8 cellular contexts compared by ENCODE assay signal in genomic region chr14:64540208-64541202, GRCh38. TPM values are rescaled to one million over a fixed set of nuclear protein-coding genes. Genes with fewer than 3 reads are reported as not detected.
A peak's percentile ranks its signal among the peaks of the same experiment; 100 is the strongest.
DNase-seq lines count a peak whose midpoint lies in the region; ATAC-seq and TF ChIP-seq lines count a peak whose summit lies in the region.

Gene HSPA2 (plus strand): TSS chr14:64540741. CDS start chr14:64540850, 109 bp downstream.

- no peaks in the 10 kb centered on the region for H3K36me3 ChIP-seq in GM23338 (ENCODE audit: insufficient read depth)
- H3K36me3 ChIP-seq in ovary = no peaks in the 10 kb centered on the region
- no peaks in the 10 kb centered on the region for H3K36me3 ChIP-seq in thyroid gland

- peak; percentile 100 for DNase-seq in EL
- DNase-seq in GM23338 (ENCODE audit: low spot score) = peak; percentile 100
- DNase-seq in LNCaP clone FGC (ENCODE audit: low read depth) = peak; percentile 76
- peak; percentile 97 for DNase-seq in activated naive CD8-positive, alpha-beta T cell treated with anti-CD3 and anti-CD28 coated beads, Interleukin-2, amount 10 ng/mL, durations not matched to agents 7 days and 5 days
- DNase-seq in Right ventricle myocardium inferior (ENCODE audit: missing footprints) = peak; percentile 99
- DNase-seq in ovary = peak; percentile 98 to 100 (median 99)
- peak; percentile 99 to 100 for DNase-seq in thyroid gland

- intact Hi-C loops in Right ventricle myocardium inferior (cut with DNase I) (loop anchor here (1.0 to 2.0 kb wide), 2 partner anchors 28 to 96 kb away; no protein-coding TSS in a partner anchor), ovary (cut with DNase I) (loop anchor here in 3 of 4 donors (2.0 to 10.0 kb wide), 3 partner anchors 94 to 98 kb away; no protein-coding TSS in a partner anchor), thyroid gland (cut with DNase I) (no loop called here)

- H3K4me3 ChIP-seq in GM23338 (peak within 1 kb of the TSS; percentile 59), LNCaP clone FGC (ENCODE audit: low read depth, low read length) (peak within 1 kb of the TSS; percentile 44), ovary (peak within 1 kb of the TSS; percentile 65), thyroid gland (replicated peaks in 1 of 3) (peak within 1 kb of the TSS; percentile 25 to 63 (median 53))

- peaks cover 47% of the 10 kb centered on the region for H3K4me1 Mint-ChIP-seq in GM23338
- H3K4me1 Mint-ChIP-seq in activated naive CD8-positive, alpha-beta T cell treated with anti-CD3 and anti-CD28 coated beads, Interleukin-2, amount 10 ng/mL, durations not matched to agents 7 days and 5 days = peaks cover 23% of the 10 kb centered on the region

- peaks cover 29% of the 10 kb centered on the region for H3K36me3 Mint-ChIP-seq in GM23338 (ENCODE audit: low read depth)
- peaks cover 2% of the 10 kb centered on the region for H3K36me3 Mint-ChIP-seq in activated naive CD8-positive, alpha-beta T cell treated with anti-CD3 and anti-CD28 coated beads, Interleukin-2, amount 10 ng/mL, durations not matched to agents 7 days and 5 days

- TF ChIP-seq POLR2A in ovary (IDR thresholded peaks at IDR 0.05) (peak; percentile 80), thyroid gland (IDR thresholded peaks at IDR 0.05) (peak; percentile 79 to 97)

- H3K27me3 ChIP-seq in GM23338 (ENCODE audit: insufficient read depth) = peaks cover 19% of the 10 kb centered on the region
- no peaks in the 10 kb centered on the region for H3K27me3 ChIP-seq in ovary
- no peaks in the 10 kb centered on the region for H3K27me3 ChIP-seq in thyroid gland

- H3K27me3 Mint-ChIP-seq in GM23338 (ENCODE audit: insufficient read depth, low read depth, poor library complexity) = peaks cover 26% of the 10 kb centered on the region
- peaks cover 54% of the 10 kb centered on the region for H3K27me3 Mint-ChIP-seq in activated naive CD8-positive, alpha-beta T cell treated with anti-CD3 and anti-CD28 coated beads, Interleukin-2, amount 10 ng/mL, durations not matched to agents 7 days and 5 days

- peaks cover 29% of the 10 kb centered on the region for H3K79me2 ChIP-seq in GM23338 (replicated peaks; ENCODE audit: insufficient read depth)

- POLR2A ChIA-PET in activated naive CD8-positive, alpha-beta T cell treated with anti-CD3 and anti-CD28 coated beads, Interleukin-2, amount 10 ng/mL, durations not matched to agents 7 days and 5 days (lab: Charles Lee) = interaction anchor here (0.6 to 2.9 kb wide), 9 partner anchors 14 to 203 kb away, joined by 3 to 19 read pairs (median 3); partner anchors contain the start of genes ZBTB1 and ZBTB25

- H3K27ac ChIP-seq in GM23338 (ENCODE audit: low read depth) (peak within 1 kb of the TSS; percentile 98), ovary (peak within 1 kb of the TSS in 1 of 2 donors; percentile 57), thyroid gland (peak within 1 kb of the TSS; percentile 56 to 90 (median 79))

- ATAC-seq in GM23338 (peak; percentile 90), SK-N-SH treated with all-trans-retinoic acid at 6 μM for 48 hours (peak; percentile 94), Right ventricle myocardium inferior (peak; percentile 98)
- peak; percentile 95 for ATAC-seq in activated naive CD8-positive, alpha-beta T cell treated with anti-CD3 and anti-CD28 coated beads, Interleukin-2, amount 10 ng/mL, durations not matched to agents 7 days and 5 days (ENCODE audit: low read depth)

- WGBS in ovary, 3 donors = 5 to 9% (median 7%) methylated on average over 65 to 79 of the region's 79 CpGs
- WGBS in thyroid gland, 2 donors = 13 to 19% methylated on average over 30 to 52 of the region's 79 CpGs

- H3K4me1 ChIP-seq in GM23338 (ENCODE audit: insufficient read depth) (peaks cover 5% of the 10 kb centered on the region; the same call in 1 of the 2 replicates), ovary (ENCODE audit: insufficient read depth) (peaks cover 8% of the 10 kb centered on the region), thyroid gland (peaks cover 6 to 13% of the 10 kb centered on the region in 2 donors)

- peak within 1 kb of the TSS; percentile 78 for H3K4me3 Mint-ChIP-seq in GM23338
- peak within 1 kb of the TSS; percentile 99 for H3K4me3 Mint-ChIP-seq in activated naive CD8-positive, alpha-beta T cell treated with anti-CD3 and anti-CD28 coated beads, Interleukin-2, amount 10 ng/mL, durations not matched to agents 7 days and 5 days

- no peak for TF ChIP-seq EP300 in ovary (IDR thresholded peaks at IDR 0.05)

- TF ChIP-seq CTCF in GM23338 (conservative IDR thresholded peaks at IDR 0.05; ENCODE audit: low read depth in 2 of 2) (peak; percentile 48 to 84), LNCaP clone FGC (IDR thresholded peaks at IDR 0.05; ENCODE audit: control insufficient read depth, extremely low read depth, insufficient read depth) (peak; percentile 65), ovary (IDR thresholded peaks at IDR 0.05) (peak; percentile 73 to 93 (median 85)), thyroid gland (IDR thresholded peaks at IDR 0.05) (peak; percentile 39 to 90 (median 76))

- no peaks in the 10 kb centered on the region for H3K9me3 ChIP-seq in ovary
- no peaks in the 10 kb centered on the region for H3K9me3 ChIP-seq in thyroid gland

- peaks cover 28% of the 10 kb centered on the region for H3K9me3 Mint-ChIP-seq in GM23338
- H3K9me3 Mint-ChIP-seq in activated naive CD8-positive, alpha-beta T cell treated with anti-CD3 and anti-CD28 coated beads, Interleukin-2, amount 10 ng/mL, durations not matched to agents 7 days and 5 days = peaks cover 1% of the 10 kb centered on the region

- H3F3A ChIP-seq in GM23338 (replicated peaks; ENCODE audit: low read depth) = no peaks in the 10 kb centered on the region

- peak within 1 kb of the TSS; percentile 85; the same call in 1 of the 2 replicates for H2AFZ ChIP-seq in GM23338

- no peaks in the 10 kb centered on the region for H3K9me2 ChIP-seq in GM23338 (ENCODE audit: insufficient read depth)

- H3K27ac Mint-ChIP-seq in GM23338 = peak within 1 kb of the TSS; percentile 99
- H3K27ac Mint-ChIP-seq in activated naive CD8-positive, alpha-beta T cell treated with anti-CD3 and anti-CD28 coated beads, Interleukin-2, amount 10 ng/mL, durations not matched to agents 7 days and 5 days = peak within 1 kb of the TSS; percentile 94

- peak within 1 kb of the TSS; percentile 77 for H3K4me2 ChIP-seq in GM23338

- H4K20me1 ChIP-seq in GM23338 (replicated peaks; ENCODE audit: insufficient read depth) = no peaks in the 10 kb centered on the region

TF ChIP-seq in GM23338, 12 proteins besides CTCF, POLR2A, EP300 and RAD21 (continues in another document):
- TF ChIP-seq ETS1 (IDR thresholded peaks at IDR 0.05) (no peak), ZNF331 (CRISPR knock-in tag; IDR thresholded peaks at IDR 0.05; ENCODE audit: low read depth) (no peak)

TF ChIP-seq in SK-N-SH treated with all-trans-retinoic acid at 6 μM for 48 hours, 23 proteins besides CTCF, POLR2A, EP300 and RAD21:
- TF ChIP-seq CSRNP3 (CRISPR knock-in tag; IDR thresholded peaks at IDR 0.05) (no peak), PATZ1 (CRISPR knock-in tag; IDR thresholded peaks at IDR 0.05; ENCODE audit: borderline replicate concordance) (no peak), CREB5 (CRISPR knock-in tag; IDR thresholded peaks at IDR 0.05; ENCODE audit: low read depth) (no peak)
TF ChIP-seq in SK-N-SH treated with all-trans-retinoic acid at 6 μM for 48 hours: peak in this region for 0.

RNA-seq across cellular contexts. Expression of gene HSPA2, which starts in this region (rescaled TPM):
- total RNA-seq in GM23338 (2014; rRNA removed; shearing (Covaris generic)) = 114 and 130 TPM in 2 replicates
- polyA plus RNA-seq in GM23338 (2016; fragmentation: Nextera tagmentation; extraction: Ambion mirVana) (86.1 and 88.5 TPM in 2 replicates), ovary (1 to 10 TPM; 6.2 to 8.4 TPM)
- 1 to 10 TPM; 3.3 to 4.0 TPM for total RNA-seq in activated naive CD8-positive, alpha-beta T cell treated with anti-CD3 and anti-CD28 coated beads, Interleukin-2, amount 10 ng/mL, durations not matched to agents 7 days and 5 days
- total RNA-seq in Right ventricle myocardium inferior (15.2 TPM), ovary (10 to 100 TPM in 3 of 7 donors, 1 to 10 TPM in 4; 5.1 to 49.7 (median 9.9) TPM), thyroid gland (10 to 100 TPM in 1 of 4 donors, 1 to 10 TPM in 3; 6.0 to 11.0 (median 8.4) TPM)
